Comparison of ENCODE assay signal across 1 cellular context in the genomic region with DNA sequence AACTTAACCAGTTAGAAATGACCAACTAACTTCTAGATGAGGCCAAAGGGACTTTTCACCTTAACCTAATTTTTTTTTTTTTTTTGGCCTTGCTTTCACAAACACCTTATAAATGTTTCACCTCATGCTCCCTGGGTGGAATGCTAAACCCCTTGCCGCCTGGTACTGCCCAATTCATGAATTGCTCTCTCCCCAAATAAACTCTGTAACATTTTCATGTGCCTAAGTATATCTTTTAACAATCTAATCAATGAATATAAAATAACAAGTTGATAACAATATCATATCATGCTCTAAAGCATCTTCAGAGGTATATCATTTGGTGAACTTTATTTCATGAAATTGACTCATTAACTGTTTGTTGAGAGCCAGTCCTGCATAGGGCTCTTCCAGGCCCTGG.
TF ChIP-seq lines count a peak whose summit lies in the region.

No MANE protein-coding gene starts in this region.

TF ChIP-seq in GM23338, 12 proteins besides CTCF, POLR2A, EP300 and RAD21 (continued from another document):
- TF ChIP-seq ETS1 (IDR thresholded peaks at IDR 0.05) = no peak
TF ChIP-seq in GM23338: peak in this region for 0.
